Comparison of ENCODE assay signal across 18 cellular contexts in genomic region chr7:94284120-94284519, GRCh38.
DNase-seq lines count a peak whose midpoint lies in the region; ATAC-seq and TF ChIP-seq lines count a peak whose summit lies in the region.
"Had no signal": no experiment of that assay in that cellular context is flagged by ENCODE, and none has a peak within 500 bp of the region (broad histone marks: within the 10 kb centered on the region; RNA-seq: fewer than 3 reads in every experiment).

No MANE protein-coding gene starts in this region.

- no TSS peak for BruUV-seq in A673 (replicated peaks; lab: Mats Ljungman, UMichigan)

- H3K4me1 ChIP-seq in A673 (ENCODE audit: insufficient read depth, low read length, poor library complexity, severe bottlenecking) = peaks cover 21% of the 10 kb centered on the region
- H3K4me1 ChIP-seq: Caco-2 had no signal

- CTCF ChIA-PET in A673 (lab: Charles Lee) = interaction anchor here (0.6 kb wide), 1 partner anchor 111 kb away, joined by 3 read pairs; no protein-coding TSS in a partner anchor

- DNase-seq in A673 (ENCODE audit: low spot score) = peak; percentile 66
- peak; percentile 5 for DNase-seq in NCI-H524 treated with DMSO at 0.1 percent for 48 hours (lab: John Stamatoyannopoulos, UW)
- DNase-seq in amniotic epithelial cell (ENCODE audit: low read depth) = peak; percentile 65
- peak; percentile 57 for DNase-seq in iris pigment epithelial cell (ENCODE audit: low read depth)
- DNase-seq: Caco-2; CD4-positive, CD25-positive, alpha-beta regulatory T cell; DMS153; HFFc6; KG1; NCI-H1105; NCI-H187; NCI-H446 treated with DMSO at 0.1 percent for 48 hours; NCI-H748 treated with DMSO at 0.1 percent for 48 hours had no signal

- TF ChIP-seq CTCF in A673 (conservative IDR thresholded peaks at IDR 0.05; ENCODE audit: low read depth, low read length) = no peak

- H3K27ac ChIP-seq in A673 (ENCODE audit: low read depth, low read length, poor library complexity, severe bottlenecking) = peak overlapping the region; percentile 51

- no peak overlapping the region for H3K4me3 ChIP-seq in A673 (ENCODE audit: low read depth, low read length, poor library complexity, severe bottlenecking)

- intact Hi-C loops in A673 (cut with micrococcal nuclease; ENCODE audit: unreplicated experiment) = loop anchor here (10.0 kb wide), 1 partner anchor 371 kb away; the partner anchor contains the start of gene SGCE

- ATAC-seq in GM19324 (IDR thresholded peaks at IDR 0.05; ENCODE audit: low FRiP score, unreplicated experiment) = no peak
- ATAC-seq in GM18502 (IDR thresholded peaks at IDR 0.05; ENCODE audit: poor library complexity, unreplicated experiment) = no peak
- no peak for ATAC-seq in GM21526 (IDR thresholded peaks at IDR 0.05; ENCODE audit: low FRiP score, unreplicated experiment)
- ATAC-seq: Panc1, SK-N-SH treated with all-trans-retinoic acid at 6 μM for 48 hours had no signal

- POLR2A ChIA-PET in A673 (lab: Charles Lee; ENCODE audit: low non-redundant PET) = no interaction called here

- H3K27me3 ChIP-seq in A673 (replicated peaks; ENCODE audit: insufficient read depth, low read depth, low read length, poor library complexity) = no peaks in the 10 kb centered on the region

- H3K36me3 ChIP-seq in A673 (ENCODE audit: insufficient read depth, low read length, poor library complexity, severe bottlenecking) = no peaks in the 10 kb centered on the region

- no peaks in the 10 kb centered on the region for H3K9me3 ChIP-seq in A673 (ENCODE audit: low read depth, low read length, poor library complexity, severe bottlenecking)
- H3K9me3 ChIP-seq: Caco-2 had no signal

Comparison
In these comparisons a context has a peak if more than half of its experiments do, and no peak if none do; other contexts are left out.
1. DNase-seq: peak in every context shown above with its lines; median percentile 66 in A673; 65 in amniotic epithelial cell; 57 in iris pigment epithelial cell; 5 in NCI-H524 treated with DMSO at 0.1 percent for 48 hours.